In genomic region chr3:187983484-187984124, GRCh38 we compare ENCODE assay signal across 1 cellular context.
TF ChIP-seq lines count a peak whose summit lies in the region.

No MANE protein-coding gene starts in this region.

TF ChIP-seq in HepG2, 621 proteins besides CTCF, POLR2A, EP300 and RAD21 (continued from another document and continues in another):
- TF ChIP-seq ZNF784 (CRISPR knock-in tag; IDR thresholded peaks at IDR 0.05; ENCODE audit: borderline replicate concordance) (no peak), FOXP1 (IDR thresholded peaks at IDR 0.05) (no peak), FOXP1 (CRISPR knock-in tag; IDR thresholded peaks at IDR 0.05) (peak; percentile 47; the same call in 1 of the 2 replicates), NFE2 (CRISPR knock-in tag; IDR thresholded peaks at IDR 0.05) (no peak), TERF1 (CRISPR knock-in tag; IDR thresholded peaks at IDR 0.05) (no peak), ZC3H4 (CRISPR knock-in tag; IDR thresholded peaks at IDR 0.05; ENCODE audit: borderline replicate concordance) (no peak), NFKBIZ (CRISPR knock-in tag; IDR thresholded peaks at IDR 0.05) (no peak), THYN1 (CRISPR knock-in tag; IDR thresholded peaks at IDR 0.05; ENCODE audit: borderline replicate concordance, low read depth) (no peak), CSRNP1 (CRISPR knock-in tag; IDR thresholded peaks at IDR 0.05) (no peak), PAF1 (CRISPR knock-in tag; IDR thresholded peaks at IDR 0.05) (no peak), TOPORS (CRISPR knock-in tag; IDR thresholded peaks at IDR 0.05) (no peak), U2AF1 (optimal IDR thresholded peaks at IDR 0.05; ENCODE audit: low read depth, low read length) (no peak), PLSCR1 (CRISPR knock-in tag; IDR thresholded peaks at IDR 0.05; ENCODE audit: borderline replicate concordance) (no peak), NR2F2 (IDR thresholded peaks at IDR 0.05; ENCODE audit: borderline replicate concordance, low read depth) (0 out of 2 replicates have a peak, but pooled peaks have one; percentile 7), HOXA5 (CRISPR knock-in tag; IDR thresholded peaks at IDR 0.05) (peak; percentile 87), FOXM1 (CRISPR knock-in tag; IDR thresholded peaks at IDR 0.05) (no peak), TOE1 (CRISPR knock-in tag; IDR thresholded peaks at IDR 0.05) (no peak), SNAPC5 (CRISPR knock-in tag; IDR thresholded peaks at IDR 0.05; ENCODE audit: borderline replicate concordance) (no peak), ZNF691 (CRISPR knock-in tag; IDR thresholded peaks at IDR 0.05; ENCODE audit: borderline replicate concordance, low read depth) (no peak), CCDC6 (CRISPR knock-in tag; IDR thresholded peaks at IDR 0.05) (no peak), PRMT3 (CRISPR knock-in tag; IDR thresholded peaks at IDR 0.05; ENCODE audit: borderline replicate concordance, low read depth) (no peak), ZNF280D (CRISPR knock-in tag; IDR thresholded peaks at IDR 0.05) (peak; percentile 91; the same call in 1 of the 2 replicates), ZBTB7B (CRISPR knock-in tag; IDR thresholded peaks at IDR 0.05) (no peak), PPARG (CRISPR knock-in tag; conservative IDR thresholded peaks at IDR 0.05) (0 out of 2 replicates have a peak, but pooled peaks have one; percentile 30), ARNTL (CRISPR knock-in tag; IDR thresholded peaks at IDR 0.05) (no peak), RORA (CRISPR knock-in tag; IDR thresholded peaks at IDR 0.05) (0 out of 2 replicates have a peak, but pooled peaks have one; percentile 20), ZBTB1 (CRISPR knock-in tag; IDR thresholded peaks at IDR 0.05; ENCODE audit: borderline replicate concordance) (no peak), NCOR1 (IDR thresholded peaks at IDR 0.05; ENCODE audit: borderline replicate concordance, low read length) (peak; percentile 92), LBX2 (CRISPR knock-in tag; IDR thresholded peaks at IDR 0.05; ENCODE audit: borderline replicate concordance) (no peak), MED13 (CRISPR knock-in tag; IDR thresholded peaks at IDR 0.05) (peak; percentile 81; the same call in 1 of the 2 replicates), SAFB2 (CRISPR knock-in tag; IDR thresholded peaks at IDR 0.05; ENCODE audit: borderline replicate concordance, low read depth) (peak; percentile 52; the same call in 1 of the 2 replicates), GTF2F1 (IDR thresholded peaks at IDR 0.05; ENCODE audit: low read length) (no peak), ZSCAN29 (CRISPR knock-in tag; conservative IDR thresholded peaks at IDR 0.05) (0 out of 2 replicates have a peak, but pooled peaks have one; percentile 21), HDAC6 (IDR thresholded peaks at IDR 0.05; ENCODE audit: low read depth, low read length) (no peak), MLLT10 (CRISPR knock-in tag; IDR thresholded peaks at IDR 0.05) (no peak), HMG20A (CRISPR knock-in tag; IDR thresholded peaks at IDR 0.05; ENCODE audit: borderline replicate concordance) (peak; percentile 77), ZNF543 (CRISPR knock-in tag; IDR thresholded peaks at IDR 0.05) (peak; percentile 97), EEA1 (CRISPR knock-in tag; IDR thresholded peaks at IDR 0.05; ENCODE audit: borderline replicate concordance) (no peak), PHF8 (CRISPR knock-in tag; IDR thresholded peaks at IDR 0.05) (no peak), ZNF280B (CRISPR knock-in tag; IDR thresholded peaks at IDR 0.05; ENCODE audit: borderline replicate concordance) (no peak; the same call in 1 of the 2 replicates), KLF6 (CRISPR knock-in tag; IDR thresholded peaks at IDR 0.05) (no peak), ZNF333 (CRISPR knock-in tag; IDR thresholded peaks at IDR 0.05; ENCODE audit: borderline replicate concordance) (peak; percentile 72; the same call in 1 of the 2 replicates), ZNF407 (CRISPR knock-in tag; IDR thresholded peaks at IDR 0.05; ENCODE audit: not compliant biosample characterization) (no peak)
